32 cellular contexts compared by ENCODE assay signal in genomic region chr6:49839162-49839561, GRCh38. TPM values are rescaled to one million over a fixed set of nuclear protein-coding genes. Genes with fewer than 3 reads are reported as not detected.
"Had no signal": no experiment of that assay in that cellular context is flagged by ENCODE, and none has a peak within 500 bp of the region (broad histone marks: within the 10 kb centered on the region; RNA-seq: fewer than 3 reads in every experiment).

No MANE protein-coding gene starts in this region.

- FAIRE-seq: urothelium cell line had no signal

- H3K9me3 ChIP-seq: stomach, suprapubic skin, testis, thoracic aorta, thyroid gland, tibial artery, tibial nerve, transverse colon, upper lobe of left lung, upper lobe of right lung, uterus, vagina had no signal

- H3K4me3 ChIP-seq: stomach, suprapubic skin, testis, thoracic aorta, thyroid gland, tibial artery, tibial nerve, transverse colon, upper lobe of left lung, upper lobe of right lung, uterus, vagina had no signal

- H3K27ac ChIP-seq: stomach, suprapubic skin, testis, thoracic aorta, thyroid gland, tibial artery, tibial nerve, transverse colon, upper lobe of left lung, upper lobe of right lung, uterus, vagina had no signal

- H3K4me1 ChIP-seq: stomach, suprapubic skin, testis, thyroid gland, tibial artery, tibial nerve, transverse colon, upper lobe of left lung, upper lobe of right lung, uterus, vagina had no signal

- H3K27me3 ChIP-seq: stomach, suprapubic skin, testis, thyroid gland, tibial artery, tibial nerve, transverse colon, upper lobe of left lung, upper lobe of right lung, uterus, vagina had no signal

- H3K36me3 ChIP-seq: stomach, suprapubic skin, thoracic aorta, thyroid gland, tibial artery, tibial nerve, transverse colon, upper lobe of left lung, upper lobe of right lung, uterus, vagina had no signal

- DNase-seq: stimulated activated CD4-positive, alpha-beta T cell treated with anti-CD3 and anti-CD28 coated beads, Interleukin-2, amount 100 ng/mL, for 48 hours; stimulated activated CD4-positive, alpha-beta T cell treated with anti-CD3 and anti-CD28 coated beads, Interleukin-4, amount 100 ng/mL, for 1 hour; stimulated activated CD4-positive, alpha-beta T cell treated with anti-CD3 and anti-CD28 coated beads, Interleukin-4, amount 100 ng/mL, for 24 hours; stimulated activated CD4-positive, alpha-beta T cell treated with anti-CD3 and anti-CD28 coated beads, Interleukin-4, amount 100 ng/mL, for 4 hours; stimulated activated CD8-positive, alpha-beta memory T cell treated with anti-CD3 and anti-CD28 coated beads, Interleukin-4, amount 100 ng/mL, for 48 hours; stimulated activated naive B cell treated with anti-CD40 and anti-IgM and Interleukin-4, amounts not matched to agents 10 μg/mL and 1 μg/mL and 100 μg/mL, for 72 hours; stimulated activated naive CD4-positive, alpha-beta T cell; stimulated activated naive CD4-positive, alpha-beta T cell treated with Interleukin-2 at 50 U/mL for 16 hours; stimulated activated naive CD8-positive, alpha-beta T cell treated with anti-CD3 and anti-CD28 coated beads, Interleukin-15, amount 100 ng/mL, for 72 hours; stimulated activated naive CD8-positive, alpha-beta T cell treated with anti-CD3 and anti-CD28 coated beads, Interleukin-15, Interleukin-2, amounts not matched to agents 100 U/mL and 50 U/mL, for 24 hours; stomach; substantia nigra; testis; thyroid gland; tibial artery; transverse colon; trophoblast cell; upper lobe of left lung; upper lobe of right lung; uterus had no signal

- ATAC-seq: stimulated activated effector memory CD8-positive, alpha-beta T cell treated with anti-CD3 and anti-CD28 coated beads, Interleukin-12 subunit alpha, Interleukin-12 subunit beta, amount 100 ng/mL, for 72 hours; stimulated activated memory B cell treated with anti-CD40 and anti-IgM and Interleukin-4, amounts not matched to agents 10 μg/mL and 1 μg/mL and 100 μg/mL, for 72 hours; stimulated activated naive B cell treated with anti-CD40 and anti-IgM and Interleukin-4, amounts not matched to agents 10 μg/mL and 1 μg/mL and 100 μg/mL, for 72 hours; stimulated activated naive CD8-positive, alpha-beta T cell treated with anti-CD3 and anti-CD28 coated beads, Interleukin-15, amount 100 ng/mL, for 72 hours; stimulated activated naive CD8-positive, alpha-beta T cell treated with anti-CD3 and anti-CD28 coated beads, Interleukin-15, Interleukin-2, amounts not matched to agents 100 U/mL and 50 U/mL, for 24 hours; upper lobe of right lung had no signal

RNA-seq across cellular contexts. Expression of gene CRISP1, which starts 27.2 kb away (rescaled TPM):
- total RNA-seq: stomach, subcutaneous adipose tissue, suprapubic skin, temporal lobe, thoracic aorta, thyroid gland, tibial nerve, transverse colon, upper lobe of left lung, upper lobe of right lung, ureter, urinary bladder, uterus, vagina had no signal
- polyA plus RNA-seq: stomach, urinary bladder had no signal

RNA-seq across cellular contexts. Expression of gene PGK2, which starts 52.1 kb away (rescaled TPM):
- total RNA-seq: stomach, subcutaneous adipose tissue, suprapubic skin, temporal lobe, thoracic aorta, tibial nerve, transverse colon, upper lobe of left lung, upper lobe of right lung, urinary bladder, vagina had no signal
- polyA plus RNA-seq: stomach, thymus, urinary bladder had no signal
